Comparison of ENCODE assay signal across 12 cellular contexts in genomic region chr2:161384864-161385263, GRCh38. TPM values are rescaled to one million over a fixed set of nuclear protein-coding genes. Genes with fewer than 3 reads are reported as not detected.
A peak's percentile ranks its signal among the peaks of the same experiment; 100 is the strongest.
DNase-seq lines count a peak whose midpoint lies in the region; ATAC-seq, FAIRE-seq and TF ChIP-seq lines count a peak whose summit lies in the region.
"Had no signal": no experiment of that assay in that cellular context is flagged by ENCODE, and none has a peak within 500 bp of the region (broad histone marks: within the 10 kb centered on the region; RNA-seq: fewer than 3 reads in every experiment).

No MANE protein-coding gene starts in this region.

- no peak for FAIRE-seq in pancreas (lab: Jason Lieb, UNC)

- H4K20me1 ChIP-seq in DND-41 (ENCODE audit: insufficient read depth, low read length): no peaks in the 10 kb centered on the region

- TF ChIP-seq CTCF in DND-41 (IDR thresholded peaks at IDR 0.05; ENCODE audit: borderline replicate concordance, extremely low read depth, low read length, poor library complexity, severe bottlenecking): no peak
- no peak for TF ChIP-seq CTCF in pancreas (IDR thresholded peaks at IDR 0.05)
- TF ChIP-seq CTCF in left lung (IDR thresholded peaks at IDR 0.05): no peak

- no peak overlapping the region for H2AFZ ChIP-seq in DND-41 (ENCODE audit: low read depth, low read length)

- H3K4me1 ChIP-seq in DND-41 (ENCODE audit: insufficient read depth, low read length) (peaks cover 12% of the 10 kb centered on the region), pancreas (no peaks in the 10 kb centered on the region), left lung (no peaks in the 10 kb centered on the region)

- no peaks in the 10 kb centered on the region for H3K9me3 ChIP-seq in DND-41 (ENCODE audit: insufficient read depth, low read length, severe bottlenecking)
- H3K9me3 ChIP-seq in pancreas: no peaks in the 10 kb centered on the region
- H3K9me3 ChIP-seq in left lung: no peaks in the 10 kb centered on the region

- 0 out of 2 replicates have a peak overlapping the region, but pooled peaks have one; percentile 4 for H3K27ac ChIP-seq in DND-41 (ENCODE audit: low read length)
- H3K27ac ChIP-seq in pancreas: no peak overlapping the region
- H3K27ac ChIP-seq in left lung: no peak overlapping the region

- no peak overlapping the region for H3K4me3 ChIP-seq in DND-41 (ENCODE audit: low read depth in 1 of 2, low read length in 2 of 2)
- no peak overlapping the region for H3K4me3 ChIP-seq in pancreas
- H3K4me3 ChIP-seq in left lung: no peak overlapping the region

- intact Hi-C loops in pancreas (cut with DNase I): no loop called here
- intact Hi-C loops in left lung (cut with DNase I): no loop called here

- H3K4me2 ChIP-seq in DND-41 (ENCODE audit: insufficient read depth, low read length): no peak overlapping the region

- H3K9ac ChIP-seq in DND-41 (ENCODE audit: low read depth, low read length): no peak overlapping the region

- H3K36me3 ChIP-seq in DND-41 (ENCODE audit: insufficient read depth, low read length) (peaks cover 44% of the 10 kb centered on the region), pancreas (no peaks in the 10 kb centered on the region), left lung (peaks cover 0 to 8% of the 10 kb centered on the region in 2 donors)

- 0 out of 2 replicates have a peak, but pooled peaks cover 6% of the 10 kb centered on the region for H3K79me2 ChIP-seq in DND-41 (ENCODE audit: insufficient read depth, low read length)

- peak; percentile 94 for ATAC-seq in DND-41 (ENCODE audit: insufficient read depth, low read depth)
- peak; percentile 56 for ATAC-seq in GM19043 (IDR thresholded peaks at IDR 0.05; ENCODE audit: low read depth, unreplicated experiment)
- peak; percentile 75 for ATAC-seq in HG02870 (IDR thresholded peaks at IDR 0.05; ENCODE audit: unreplicated experiment)
- ATAC-seq in pancreas: no peak
- ATAC-seq in left lung: no peak
- ATAC-seq: Panc1 had no signal

- DNase-seq in DND-41 (peak; percentile 44), NAMALWA (ENCODE audit: low spot score) (peak; percentile 25), SKM-1 (lab: John Stamatoyannopoulos, UW; ENCODE audit: unreplicated experiment) (no peak), pancreas (no peak), left lung (no peak), DMS153 (lab: John Stamatoyannopoulos, UW) (no peak)
- DNase-seq: activated CD8-positive, alpha-beta memory T cell treated with anti-CD3 and anti-CD28 coated beads, Interleukin-2, amount 50 U/mL, for 4 hours; endodermal cell; kidney glomerular epithelial cell had no signal

- H3K27me3 ChIP-seq in DND-41 (ENCODE audit: insufficient read depth, low read length, poor library complexity) (no peaks in the 10 kb centered on the region), pancreas (no peaks in the 10 kb centered on the region), left lung (no peaks in the 10 kb centered on the region)

RNA-seq across cellular contexts. Expression of gene TBR1, which starts 31.2 kb away (rescaled TPM):
- total RNA-seq in pancreas (not detected), left lung (under 1 TPM in 1 of 2 donors, not detected in 1; 0.08 TPM)
- polyA plus RNA-seq in pancreas: under 1 TPM in 1 of 2 donors, not detected in 1; under 0.01 TPM

Comparison
In these comparisons a context has a peak if more than half of its experiments do, and no peak if none do; other contexts are left out.
1. ATAC-seq: peak in DND-41 (single experiment), GM19043 (single experiment) and HG02870 (single experiment); none in pancreas (0 of 4) and left lung (single experiment).
2. DNase-seq: peak in DND-41 (single experiment) and NAMALWA (single experiment); none in SKM-1 (single experiment), pancreas (0 of 6), left lung (0 of 2) and DMS153 (single experiment).